29 cellular contexts compared by ENCODE assay signal in the genomic region with DNA sequence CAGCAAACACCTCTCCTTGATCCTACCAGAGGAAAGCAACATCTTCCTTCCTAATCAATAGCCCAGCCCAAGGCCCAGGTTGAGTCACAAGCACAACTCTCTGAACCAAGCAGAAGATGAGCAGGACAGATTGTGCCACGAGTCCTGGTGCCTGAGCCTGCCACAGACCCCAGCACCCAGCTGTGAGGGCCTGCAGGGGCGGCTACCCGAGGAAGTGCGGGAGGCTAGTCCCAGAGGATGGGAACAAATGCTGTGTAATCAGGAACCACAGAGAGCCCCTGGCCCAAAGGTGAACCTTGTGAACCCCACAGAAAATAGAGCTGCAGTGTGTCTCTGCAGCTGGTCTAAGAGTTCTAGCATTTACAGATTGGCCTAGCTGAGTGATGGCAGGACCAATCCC.
"Had no signal": no experiment of that assay in that cellular context is flagged by ENCODE, and none has a peak within 500 bp of the region (broad histone marks: within the 10 kb centered on the region; RNA-seq: fewer than 3 reads in every experiment).

No MANE protein-coding gene starts in this region.

- H3K4me1 ChIP-seq: pancreas, prostate gland, right atrium auricular region, spleen, suprapubic skin, testis, transverse colon, upper lobe of right lung, uterus had no signal

- H3K4me1 Mint-ChIP-seq: stimulated activated memory B cell treated with anti-CD40 and anti-IgM and Interleukin-4, amounts not matched to agents 10 μg/mL and 1 μg/mL and 100 μg/mL, for 72 hours; stimulated activated naive CD8-positive, alpha-beta T cell treated with anti-CD3 and anti-CD28 coated beads, Interleukin-15, amount 100 ng/mL, for 72 hours had no signal

- H3K9me3 ChIP-seq: neutrophil, pancreas, prostate gland, right atrium auricular region, spleen, suprapubic skin, testis, tibial artery, transverse colon, upper lobe of right lung, uterus had no signal

- H3K27ac ChIP-seq: neural progenitor cell, neutrophil, pancreas, prostate gland, right atrium auricular region, skin epidermis, spleen, suprapubic skin, testis, tibial artery, transverse colon, upper lobe of right lung, uterus had no signal

- H3K36me3 ChIP-seq: neural progenitor cell, neutrophil, pancreas, prostate gland, spleen, suprapubic skin, tibial artery, transverse colon, upper lobe of right lung, uterus had no signal

- H3K27ac Mint-ChIP-seq: naive thymus-derived CD8-positive, alpha-beta T cell; natural killer cell treated with Interleukin-12 subunit alpha and Interleukin-12 subunit beta and Interleukin-15 and Interleukin-18, amount 100 ng/mL, for 72 hours; neural progenitor cell; stimulated activated memory B cell treated with anti-CD40 and anti-IgM and Interleukin-4, amounts not matched to agents 10 μg/mL and 1 μg/mL and 100 μg/mL, for 72 hours; type B pancreatic cell had no signal

- DNase-seq: naive thymus-derived CD8-positive, alpha-beta T cell; nucleus accumbens; pancreas; spleen; stimulated activated CD4-positive, alpha-beta T cell treated with anti-CD3 and anti-CD28 coated beads, Interleukin-12 subunit alpha, Interleukin-12 subunit beta, amount 100 ng/mL, for 4 hours; stimulated activated CD4-positive, alpha-beta T cell treated with anti-CD3 and anti-CD28 coated beads, Interleukin-1b, Interleukin-23, amount 100 ng/mL, for 48 hours; stimulated activated CD4-positive, alpha-beta T cell treated with anti-CD3 and anti-CD28 coated beads, Interleukin-4, amount 100 ng/mL, for 1 hour; stimulated activated CD4-positive, alpha-beta T cell treated with anti-CD3 and anti-CD28 coated beads, Interleukin-4, amount 100 ng/mL, for 4 hours; stimulated activated CD8-positive, alpha-beta memory T cell treated with anti-CD3 and anti-CD28 coated beads, Interleukin-4, amount 100 ng/mL, for 48 hours; stimulated activated naive CD4-positive, alpha-beta T cell; stimulated activated naive CD8-positive, alpha-beta T cell treated with anti-CD3 and anti-CD28 coated beads, Interleukin-15, amount 100 ng/mL, for 72 hours; stimulated activated naive CD8-positive, alpha-beta T cell treated with anti-CD3 and anti-CD28 coated beads, Interleukin-15, Interleukin-2, amounts not matched to agents 100 U/mL and 50 U/mL, for 24 hours; substantia nigra; testis; tibial artery; transverse colon; upper lobe of right lung; uterus had no signal

- H3K9ac ChIP-seq: neural progenitor cell had no signal

- H3K36me3 Mint-ChIP-seq: naive thymus-derived CD8-positive, alpha-beta T cell; natural killer cell treated with Interleukin-12 subunit alpha and Interleukin-12 subunit beta and Interleukin-15 and Interleukin-18, amount 100 ng/mL, for 72 hours; neural progenitor cell; stimulated activated memory B cell treated with anti-CD40 and anti-IgM and Interleukin-4, amounts not matched to agents 10 μg/mL and 1 μg/mL and 100 μg/mL, for 72 hours; type B pancreatic cell had no signal

- H3K4me3 ChIP-seq: neural progenitor cell, pancreas, prostate gland, right atrium auricular region, skin epidermis, smooth muscle cell, spleen, suprapubic skin, testis, tibial artery, transverse colon, upper lobe of right lung, uterus had no signal

- H3K27me3 ChIP-seq: neural progenitor cell, right atrium auricular region, suprapubic skin, testis, tibial artery, transverse colon, upper lobe of right lung, uterus had no signal

- H3K4me2 ChIP-seq: smooth muscle cell had no signal

- H3K4me3 Mint-ChIP-seq: naive thymus-derived CD8-positive, alpha-beta T cell; natural killer cell treated with Interleukin-12 subunit alpha and Interleukin-12 subunit beta and Interleukin-15 and Interleukin-18, amount 100 ng/mL, for 72 hours; neural progenitor cell; stimulated activated memory B cell treated with anti-CD40 and anti-IgM and Interleukin-4, amounts not matched to agents 10 μg/mL and 1 μg/mL and 100 μg/mL, for 72 hours; stimulated activated naive CD8-positive, alpha-beta T cell treated with anti-CD3 and anti-CD28 coated beads, Interleukin-15, amount 100 ng/mL, for 72 hours; type B pancreatic cell had no signal

- ATAC-seq: naive thymus-derived CD8-positive, alpha-beta T cell; pancreas; sciatic nerve; stimulated activated memory B cell treated with anti-CD40 and anti-IgM and Interleukin-4, amounts not matched to agents 10 μg/mL and 1 μg/mL and 100 μg/mL, for 72 hours; stimulated activated naive CD8-positive, alpha-beta T cell treated with anti-CD3 and anti-CD28 coated beads, Interleukin-15, amount 100 ng/mL, for 72 hours; stimulated activated naive CD8-positive, alpha-beta T cell treated with anti-CD3 and anti-CD28 coated beads, Interleukin-15, Interleukin-2, amounts not matched to agents 100 U/mL and 50 U/mL, for 24 hours had no signal

- FAIRE-seq: pancreas had no signal

- H3K9me3 Mint-ChIP-seq: naive thymus-derived CD8-positive, alpha-beta T cell; natural killer cell treated with Interleukin-12 subunit alpha and Interleukin-12 subunit beta and Interleukin-15 and Interleukin-18, amount 100 ng/mL, for 72 hours; neural progenitor cell; stimulated activated memory B cell treated with anti-CD40 and anti-IgM and Interleukin-4, amounts not matched to agents 10 μg/mL and 1 μg/mL and 100 μg/mL, for 72 hours; stimulated activated naive CD8-positive, alpha-beta T cell treated with anti-CD3 and anti-CD28 coated beads, Interleukin-15, amount 100 ng/mL, for 72 hours; type B pancreatic cell had no signal
